1 cellular context compared by ENCODE assay signal in genomic region chr12:122526683-122527477, GRCh38.
TF ChIP-seq lines count a peak whose summit lies in the region.

Gene KNTC1 (plus strand): TSS chr12:122527249. CDS start chr12:122530064, 2,815 bp downstream.
Gene RSRC2 (minus strand): TSS chr12:122526936. CDS start chr12:122526853, 83 bp downstream.

TF ChIP-seq in HepG2, 621 proteins besides CTCF, POLR2A, EP300 and RAD21 (continued from another document):
- TF ChIP-seq SIN3A (IDR thresholded peaks at IDR 0.05; ENCODE audit: borderline replicate concordance, low read depth, low read length) (peak; percentile 98), ZNF280D (CRISPR knock-in tag; IDR thresholded peaks at IDR 0.05) (peak; percentile 92), NFATC3 (CRISPR knock-in tag; IDR thresholded peaks at IDR 0.05) (no peak; the same call in 1 of the 2 replicates), ZNF674 (CRISPR knock-in tag; IDR thresholded peaks at IDR 0.05; ENCODE audit: low read depth) (no peak), IRF1 (CRISPR knock-in tag; IDR thresholded peaks at IDR 0.05; ENCODE audit: low read depth) (no peak), KLF11 (CRISPR knock-in tag; IDR thresholded peaks at IDR 0.05) (peak; percentile 20; the same call in 1 of the 2 replicates), ZNF510 (CRISPR knock-in tag; IDR thresholded peaks at IDR 0.05; ENCODE audit: low read depth) (no peak), PCBP2 (optimal IDR thresholded peaks at IDR 0.05; ENCODE audit: low read depth, low read length, poor library complexity, severe bottlenecking) (no peak), SOX6 (IDR thresholded peaks at IDR 0.05) (no peak), SOX6 (CRISPR knock-in tag; IDR thresholded peaks at IDR 0.05) (peak; percentile 65), HOXA3 (CRISPR knock-in tag; IDR thresholded peaks at IDR 0.05) (peak; percentile 90), ZNF562 (CRISPR knock-in tag; IDR thresholded peaks at IDR 0.05; ENCODE audit: borderline replicate concordance) (no peak), SOX5 (CRISPR knock-in tag; IDR thresholded peaks at IDR 0.05; ENCODE audit: borderline replicate concordance) (0 out of 2 replicates have a peak, but pooled peaks have one; percentile 12), MIER3 (CRISPR knock-in tag; IDR thresholded peaks at IDR 0.05; ENCODE audit: borderline replicate concordance) (peak; percentile 84), ZNF232 (CRISPR knock-in tag; IDR thresholded peaks at IDR 0.05; ENCODE audit: borderline replicate concordance) (peak; percentile 74; the same call in 1 of the 2 replicates), CBFB (CRISPR knock-in tag; IDR thresholded peaks at IDR 0.05) (0 out of 2 replicates have a peak, but pooled peaks have one; percentile 31), NFYC (CRISPR knock-in tag; IDR thresholded peaks at IDR 0.05) (peak; percentile 79), FOXA1 (IDR thresholded peaks at IDR 0.05) (no peak), FOXA1 (CRISPR knock-in tag; IDR thresholded peaks at IDR 0.05) (peak; percentile 3; the same call in 1 of the 2 replicates), ZMAT5 (CRISPR knock-in tag; IDR thresholded peaks at IDR 0.05; ENCODE audit: borderline replicate concordance, low read depth) (no peak), ZNF619 (CRISPR knock-in tag; IDR thresholded peaks at IDR 0.05) (peak; percentile 28; the same call in 1 of the 2 replicates), ZNF292 (CRISPR knock-in tag; IDR thresholded peaks at IDR 0.05; ENCODE audit: borderline replicate concordance, low read depth) (0 out of 2 replicates have a peak, but pooled peaks have one; percentile 10), PHF8 (CRISPR knock-in tag; IDR thresholded peaks at IDR 0.05) (peak; percentile 96), ZNF878 (CRISPR knock-in tag; IDR thresholded peaks at IDR 0.05) (peak; percentile 94)
